ENCODE assay signal across 17 cellular contexts in genomic region chr1:47751188-47751587, GRCh38.
DNase-seq lines count a peak whose midpoint lies in the region; ATAC-seq, FAIRE-seq and TF ChIP-seq lines count a peak whose summit lies in the region.
"Had no signal": no experiment of that assay in that cellular context is flagged by ENCODE, and none has a peak within 500 bp of the region (broad histone marks: within the 10 kb centered on the region; RNA-seq: fewer than 3 reads in every experiment).

No MANE protein-coding gene starts in this region.

- no peaks in the 10 kb centered on the region for H3K79me2 ChIP-seq in keratinocyte (ENCODE audit: control insufficient read depth, insufficient read depth, low read length)

- H2AFZ ChIP-seq in keratinocyte (ENCODE audit: control insufficient read depth, low read length), result peak overlapping the region; percentile 64

- intact Hi-C loops in A673 (cut with micrococcal nuclease; ENCODE audit: unreplicated experiment), result no loop called here

- no peaks in the 10 kb centered on the region for H3K9me1 ChIP-seq in keratinocyte (ENCODE audit: control insufficient read depth, extremely low read depth, insufficient read depth, low read length)

- dilution Hi-C loops in keratinocyte (cut with MboI; ENCODE audit: extremely low pct_ligation_motif_present, low sequenced_read_pairs), result no loop called here

- H3K9me3 ChIP-seq in A673 (ENCODE audit: low read depth, low read length, poor library complexity, severe bottlenecking) (no peaks in the 10 kb centered on the region), HEK293 (ENCODE audit: control insufficient read depth, insufficient read depth, low read depth, low read length) (no peaks in the 10 kb centered on the region), SJCRH30 (replicated peaks) (no peaks in the 10 kb centered on the region), keratinocyte (ENCODE audit: control insufficient read depth, low read depth, low read length) (no peaks in the 10 kb centered on the region)
- H3K9me3 ChIP-seq: heart right ventricle, vagina had no signal

- H3K27ac ChIP-seq in A673 (ENCODE audit: low read depth, low read length, poor library complexity, severe bottlenecking) (no peak overlapping the region), HEK293 (ENCODE audit: extremely low read depth, low read depth, low read length) (no peak overlapping the region), SJCRH30 (no peak overlapping the region), keratinocyte (ENCODE audit: control insufficient read depth, insufficient read depth, low read length) (no peak overlapping the region), coronary artery (peak overlapping the region in 1 of 2 donors; percentile 87)
- H3K27ac ChIP-seq: heart right ventricle, vagina had no signal

- peak; percentile 49 for DNase-seq in A673 (ENCODE audit: low spot score)
- DNase-seq in SJCRH30, result peak; percentile 31 to 60
- no peak for DNase-seq in keratinocyte (ENCODE audit: low read depth, low spot score)
- DNase-seq in T1000 (lab: John Stamatoyannopoulos, UW), result no peak
- no peak for DNase-seq in coronary artery (ENCODE audit: low spot score)
- DNase-seq in inferior parietal cortex (ENCODE audit: extremely low spot score), result no peak
- DNase-seq: activated CD4-positive, CD25-positive, alpha-beta regulatory T cell treated with anti-CD3 and anti-CD28 coated beads, Interleukin-2, amount 50 U/mL, for 72 hours; activated naive CD4-positive, alpha-beta T cell treated with anti-CD3 and anti-CD28 coated beads for 36 hours; heart right ventricle; naive B cell; NK-92 treated with Interleukin-12 subunit alpha and Interleukin-12 subunit beta, amount 100 ng/mL, for 24 hours; Right ventricle myocardium superior; stimulated activated naive CD8-positive, alpha-beta T cell treated with anti-CD3 and anti-CD28 coated beads, Interleukin-15, amount 100 ng/mL, for 72 hours had no signal

- CTCF ChIA-PET in A673 (lab: Charles Lee), result no interaction called here
- CTCF ChIA-PET in HEK293 (lab: Yijun Ruan, JAX), result no interaction called here

- no TSS peak for BruUV-seq in A673 (replicated peaks; lab: Mats Ljungman, UMichigan)

- TF ChIP-seq CTCF in A673 (conservative IDR thresholded peaks at IDR 0.05; ENCODE audit: low read depth, low read length), result no peak
- TF ChIP-seq CTCF in HEK293 (tag by site-specific recombination; IDR thresholded peaks at IDR 0.05), result no peak
- TF ChIP-seq CTCF in keratinocyte (optimal IDR thresholded peaks at IDR 0.05 in 1 of 3, IDR thresholded peaks at IDR 0.05 in 1 of 3, conservative IDR thresholded peaks at IDR 0.05 in 1 of 3; ENCODE audit: extremely low read depth in 1 of 3, insufficient read depth in 2 of 3, low read length in 3 of 3), result no peak
- TF ChIP-seq CTCF in coronary artery (IDR thresholded peaks at IDR 0.05), result no peak

- no peaks in the 10 kb centered on the region for H4K20me1 ChIP-seq in keratinocyte (ENCODE audit: control insufficient read depth, extremely low read depth, insufficient read depth, low read length)

- POLR2A ChIA-PET in A673 (lab: Charles Lee; ENCODE audit: low non-redundant PET) (no interaction called here), HEK293 (lab: Yijun Ruan, JAX) (no interaction called here)

- no peaks in the 10 kb centered on the region for H3K4me1 ChIP-seq in A673 (ENCODE audit: insufficient read depth, low read length, poor library complexity, severe bottlenecking)
- H3K4me1 ChIP-seq in HEK293 (ENCODE audit: control insufficient read depth, insufficient read depth, low read length), result no peaks in the 10 kb centered on the region
- H3K4me1 ChIP-seq in SJCRH30, result peaks cover 24% of the 10 kb centered on the region
- peaks cover 4% of the 10 kb centered on the region for H3K4me1 ChIP-seq in keratinocyte (ENCODE audit: control insufficient read depth, extremely low read depth, insufficient read depth, low read length)

- no peaks in the 10 kb centered on the region for H3K27me3 ChIP-seq in A673 (replicated peaks; ENCODE audit: insufficient read depth, low read depth, low read length, poor library complexity)
- H3K27me3 ChIP-seq in SJCRH30, result no peaks in the 10 kb centered on the region
- H3K27me3 ChIP-seq in keratinocyte (ENCODE audit: control insufficient read depth, extremely low read depth, insufficient read depth, low read length), result no peaks in the 10 kb centered on the region
- H3K27me3 ChIP-seq: vagina had no signal

- no peak overlapping the region for H3K4me3 ChIP-seq in A673 (ENCODE audit: low read depth, low read length, poor library complexity, severe bottlenecking)
- H3K4me3 ChIP-seq in HEK293 (ENCODE audit: low read depth, low read length), result no peak overlapping the region
- H3K4me3 ChIP-seq in SJCRH30, result no peak overlapping the region
- no peak overlapping the region for H3K4me3 ChIP-seq in keratinocyte (ENCODE audit: control insufficient read depth in 2 of 3, extremely low read depth in 1 of 3, insufficient read depth in 2 of 3, low read depth in 1 of 3, low read length in 3 of 3)
- H3K4me3 ChIP-seq in coronary artery, result no peak overlapping the region
- H3K4me3 ChIP-seq: heart right ventricle, vagina had no signal

- H3K36me3 ChIP-seq in A673 (ENCODE audit: insufficient read depth, low read length, poor library complexity, severe bottlenecking) (no peaks in the 10 kb centered on the region), HEK293 (ENCODE audit: control insufficient read depth in 2 of 2, insufficient read depth in 1 of 2, low read length in 2 of 2) (no peaks in the 10 kb centered on the region), SJCRH30 (no peaks in the 10 kb centered on the region), keratinocyte (ENCODE audit: control insufficient read depth in 2 of 2, extremely low read depth in 1 of 2, insufficient read depth in 2 of 2, low read length in 2 of 2) (no peaks in the 10 kb centered on the region)
- H3K36me3 ChIP-seq: heart right ventricle, vagina had no signal

- no peak for ATAC-seq in HG03139 (IDR thresholded peaks at IDR 0.05; ENCODE audit: unreplicated experiment)
- ATAC-seq: left lobe of liver; stimulated activated naive CD8-positive, alpha-beta T cell treated with anti-CD3 and anti-CD28 coated beads, Interleukin-15, amount 100 ng/mL, for 72 hours had no signal

- no peak overlapping the region for H3K9ac ChIP-seq in keratinocyte (ENCODE audit: control insufficient read depth, extremely low read depth, insufficient read depth, low read length)

- H3K4me2 ChIP-seq in keratinocyte (ENCODE audit: control insufficient read depth, extremely low read depth, insufficient read depth, low read depth, low read length), result no peak overlapping the region

- no peak for FAIRE-seq in keratinocyte (lab: Jason Lieb, UNC)

TF ChIP-seq in HEK293, 187 proteins besides CTCF, POLR2A, EP300 and RAD21 (continues in another document):
- no peak for TF ChIP-seq ZNF2 (tag by site-specific recombination; IDR thresholded peaks at IDR 0.05)
- peak; percentile 82 for TF ChIP-seq SETDB1 (IDR thresholded peaks at IDR 0.05; ENCODE audit: insufficient read length, low read length)
- TF ChIP-seq ZBTB11 (tag by site-specific recombination; conservative IDR thresholded peaks at IDR 0.05; ENCODE audit: low read depth), result peak; percentile 97

Comparison
In these comparisons a context has a peak if more than half of its experiments do, and no peak if none do; other contexts are left out.
1. DNase-seq: peak in A673 (single experiment) and SJCRH30 (2 of 2); none in keratinocyte (single experiment), T1000 (single experiment), coronary artery (single experiment) and inferior parietal cortex (single experiment).